1 cellular context compared by ENCODE assay signal in genomic region chr2:81734981-81735380, GRCh38.
TF ChIP-seq lines count a peak whose summit lies in the region.

No MANE protein-coding gene starts in this region.

TF ChIP-seq in HepG2, 621 proteins besides CTCF, POLR2A, EP300 and RAD21 (continued from another document):
- TF ChIP-seq SNAPC4 (CRISPR knock-in tag; IDR thresholded peaks at IDR 0.05), result no peak
- no peak for TF ChIP-seq ZSCAN9 (CRISPR knock-in tag; IDR thresholded peaks at IDR 0.05; ENCODE audit: borderline replicate concordance)
- no peak for TF ChIP-seq ZNF609 (CRISPR knock-in tag; IDR thresholded peaks at IDR 0.05; ENCODE audit: borderline replicate concordance)
- TF ChIP-seq MXD3 (CRISPR knock-in tag; IDR thresholded peaks at IDR 0.05), result no peak
- TF ChIP-seq SIX4 (CRISPR knock-in tag; IDR thresholded peaks at IDR 0.05), result no peak
- no peak for TF ChIP-seq ZBTB2 (CRISPR knock-in tag; IDR thresholded peaks at IDR 0.05; ENCODE audit: low read depth)
- no peak for TF ChIP-seq ATF1 (CRISPR knock-in tag; IDR thresholded peaks at IDR 0.05)
- no peak for TF ChIP-seq KAT7 (CRISPR knock-in tag; IDR thresholded peaks at IDR 0.05; ENCODE audit: borderline replicate concordance)
